ENCODE assay signal across 8 cellular contexts in genomic region chr16:30370444-30371247, GRCh38. TPM values are rescaled to one million over a fixed set of nuclear protein-coding genes. Genes with fewer than 3 reads are reported as not detected.
DNase-seq lines count a peak whose midpoint lies in the region; ATAC-seq lines count a peak whose summit lies in the region.

TSS of gene TBC1D10B (minus strand) at chr16:30370494. CDS start at chr16:30370183, 311 bp downstream.

- H3K79me2 ChIP-seq in GM23248 (ENCODE audit: insufficient read depth) = peaks cover 43% of the 10 kb centered on the region
- peaks cover 41% of the 10 kb centered on the region for H3K79me2 ChIP-seq in Karpas-422 (ENCODE audit: low read length)

- no peaks in the 10 kb centered on the region for H3K27me3 ChIP-seq in GM23248 (replicated peaks; ENCODE audit: insufficient read depth)
- no peaks in the 10 kb centered on the region for H3K27me3 ChIP-seq in Karpas-422 (ENCODE audit: low read length)
- H3K27me3 ChIP-seq in mucosa of stomach (ENCODE audit: control insufficient read depth, insufficient read depth, low read length) = no peaks in the 10 kb centered on the region

- H3K4me2 ChIP-seq in GM23248 (ENCODE audit: unreplicated experiment) (peak within 1 kb of the TSS; percentile 100), Karpas-422 (ENCODE audit: low read depth, low read length, poor library complexity, severe bottlenecking) (peak within 1 kb of the TSS; percentile 92)

- H4K20me1 ChIP-seq in GM23248 (ENCODE audit: insufficient read depth) (no peaks in the 10 kb centered on the region; the same call in 1 of the 2 replicates), Karpas-422 (ENCODE audit: insufficient read depth, low read depth, low read length) (peaks cover 24% of the 10 kb centered on the region)

- peaks cover 23% of the 10 kb centered on the region for H3K4me1 ChIP-seq in GM23248 (ENCODE audit: insufficient read depth)
- peaks cover 38% of the 10 kb centered on the region for H3K4me1 ChIP-seq in Karpas-422 (ENCODE audit: low read length)
- peaks cover 24% of the 10 kb centered on the region for H3K4me1 ChIP-seq in mucosa of stomach (ENCODE audit: control insufficient read depth, insufficient read depth, low read length)

- no peaks in the 10 kb centered on the region; the same call in 1 of the 2 replicates for H3K36me3 ChIP-seq in GM23248 (ENCODE audit: low read depth)
- H3K36me3 ChIP-seq in Karpas-422 (ENCODE audit: insufficient read depth, low read length) = peaks cover under 1% of the 10 kb centered on the region; the same call in 1 of the 2 replicates
- no peaks in the 10 kb centered on the region for H3K36me3 ChIP-seq in mucosa of stomach (ENCODE audit: control insufficient read depth, insufficient read depth, low read length)

- ATAC-seq in esophagus mucosa = peak; percentile 93

- H3K9me2 ChIP-seq in GM23248 (ENCODE audit: insufficient read depth) (no peaks in the 10 kb centered on the region), Karpas-422 (replicated peaks; ENCODE audit: insufficient read depth, low read length) (no peaks in the 10 kb centered on the region)

- peak; percentile 100 for DNase-seq in DMS53 (lab: John Stamatoyannopoulos, UW)
- DNase-seq in GM23248 = peak; percentile 99
- peak; percentile 100 for DNase-seq in Karpas-422
- DNase-seq in RKO (ENCODE audit: low spot score) = peak; percentile 100
- DNase-seq in activated T-helper 1 cell treated with Interleukin-2 at 50 U/mL for 16 hours (ENCODE audit: low read depth) = peak; percentile 98
- DNase-seq in stimulated activated CD8-positive, alpha-beta memory T cell treated with anti-CD3 and anti-CD28 coated beads, Interleukin-4, amount 100 ng/mL, for 48 hours = peak; percentile 99

- H2AFZ ChIP-seq in GM23248 (peak within 1 kb of the TSS; percentile 77), Karpas-422 (ENCODE audit: low read length) (no peak within 1 kb of the TSS)

- in situ Hi-C loops in GM23248 (cut with MboI) = no loop called here

- 0 to 1% methylated on average over 30 to 43 of the region's 43 CpGs for WGBS in GM23248 (ENCODE audit: low coverage in 1 of 2, low lambda C conversion rate in 2 of 2, missing lambda C conversion rate in 2 of 2), 2 experiments

- H3K9ac ChIP-seq in GM23248 = peak within 1 kb of the TSS; percentile 80
- H3K9ac ChIP-seq in Karpas-422 (ENCODE audit: low read length) = peak within 1 kb of the TSS; percentile 98
- H3K9ac ChIP-seq in mucosa of stomach (ENCODE audit: low read length) = peak within 1 kb of the TSS; percentile 79

- H3K27ac ChIP-seq in GM23248 (peak within 1 kb of the TSS; percentile 71), Karpas-422 (ENCODE audit: low read length) (peak within 1 kb of the TSS; percentile 84)

- H3F3A ChIP-seq in GM23248 (ENCODE audit: insufficient read depth) = peaks cover 10% of the 10 kb centered on the region; the same call in 1 of the 2 replicates

- peak within 1 kb of the TSS; percentile 94 for H3K4me3 ChIP-seq in GM23248
- H3K4me3 ChIP-seq in Karpas-422 (ENCODE audit: low read length) = peak within 1 kb of the TSS; percentile 85
- peak within 1 kb of the TSS; percentile 22 for H3K4me3 ChIP-seq in mucosa of stomach (ENCODE audit: low read length)

- no peaks in the 10 kb centered on the region for H3K9me3 ChIP-seq in GM23248 (ENCODE audit: low read depth)
- no peaks in the 10 kb centered on the region for H3K9me3 ChIP-seq in Karpas-422 (ENCODE audit: low read length)
- no peaks in the 10 kb centered on the region for H3K9me3 ChIP-seq in mucosa of stomach (ENCODE audit: control insufficient read depth, low read length)

RNA-seq across cellular contexts. Expression of gene TBC1D10B, which starts in this region (rescaled TPM):
- 41.2 and 43.9 TPM in 2 replicates for total RNA-seq in GM23248 (2014; rRNA removed; shearing (Covaris generic))
- polyA plus RNA-seq in GM23248 (2016; fragmentation: Nextera tagmentation; extraction: Ambion mirVana) = 10.3 and 12.2 TPM in 2 replicates
- 31.2 and 45.5 TPM in 2 replicates for total RNA-seq in Karpas-422 (2014; rRNA removed; shearing (Covaris generic); ENCODE audit: low replicate concordance)
- total RNA-seq in esophagus mucosa = 25.3 TPM

Comparison
In these comparisons a context has a peak if more than half of its experiments do, and no peak if none do; other contexts are left out.
1. Peak in every context shown above with its lines: DNase-seq, ATAC-seq, H3K4me3 ChIP-seq and H3K27ac ChIP-seq.
2. H3K4me3 ChIP-seq: peak in every context shown above with its lines; median percentile 94 in GM23248; 85 in Karpas-422; 22 in mucosa of stomach.